Comparison of ENCODE assay signal across 9 cellular contexts in the genomic region with DNA sequence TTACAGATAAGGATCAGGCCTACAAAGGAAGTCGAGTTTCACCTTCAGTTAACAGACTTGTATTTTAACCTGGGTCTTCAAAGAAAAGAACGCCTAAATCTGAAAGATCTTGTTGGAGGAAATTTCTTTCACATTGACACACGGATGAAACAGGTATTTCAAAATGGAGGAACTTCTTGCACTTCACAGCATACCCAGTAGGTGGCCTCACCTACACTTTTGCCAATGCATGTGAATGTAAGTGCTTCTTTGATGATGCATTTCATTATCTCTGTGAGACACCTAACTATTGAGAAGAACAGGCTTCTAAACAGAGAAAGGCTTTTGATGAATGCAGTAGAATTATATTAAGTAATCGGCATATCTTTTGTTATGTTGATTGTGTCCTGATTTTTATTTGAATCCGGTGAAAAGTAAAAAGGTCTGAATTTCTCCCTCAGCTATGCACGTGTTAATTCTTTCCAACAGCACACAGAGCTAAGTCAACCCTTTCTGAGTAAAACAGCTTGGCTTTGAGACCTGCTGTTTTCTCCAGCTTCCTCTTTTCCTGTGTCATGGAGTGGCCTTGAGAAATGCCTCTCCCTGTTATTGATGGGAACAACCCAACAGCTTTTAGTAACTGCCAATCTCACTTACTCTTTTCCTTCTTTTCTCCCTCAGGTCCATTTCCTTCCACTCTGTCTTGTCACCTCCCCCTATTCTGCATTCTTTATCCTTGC.
DNase-seq lines count a peak whose midpoint lies in the region; FAIRE-seq and TF ChIP-seq lines count a peak whose summit lies in the region.
"Had no signal": no experiment of that assay in that cellular context is flagged by ENCODE, and none has a peak within 500 bp of the region (broad histone marks: within the 10 kb centered on the region; RNA-seq: fewer than 3 reads in every experiment).

No MANE protein-coding gene starts in this region.

- H4K91ac ChIP-seq in H9 (ENCODE audit: insufficient read length, low read depth, low read length): no peak overlapping the region

- H3K4me1 ChIP-seq in A673 (ENCODE audit: insufficient read depth, low read length, poor library complexity, severe bottlenecking): peaks cover 6% of the 10 kb centered on the region
- H3K4me1 ChIP-seq in H9 (ENCODE audit: insufficient read depth, low read length): peaks cover 8% of the 10 kb centered on the region; the same call in 1 of the 2 replicates
- H3K4me1 ChIP-seq: SJSA1 had no signal

- H3K27ac ChIP-seq in A673 (ENCODE audit: low read depth, low read length, poor library complexity, severe bottlenecking): no peak overlapping the region
- peak overlapping the region; percentile 48 for H3K27ac ChIP-seq in H9 (ENCODE audit: insufficient read length, low read depth, low read length)
- no peak overlapping the region for H3K27ac ChIP-seq in WERI-Rb-1
- H3K27ac ChIP-seq: SJSA1 had no signal

- peak overlapping the region in 1 of 2 experiments; percentile 27; a peak in 3 of 5 replicates for H3K4me3 Mint-ChIP-seq in H9

- no peaks in the 10 kb centered on the region for H4K20me1 ChIP-seq in H9 (ENCODE audit: control insufficient read depth, insufficient read depth, insufficient read length)

- no peak overlapping the region for H3K18ac ChIP-seq in H9 (ENCODE audit: insufficient read length, low read depth, low read length)

- H3K23me2 ChIP-seq in H9 (ENCODE audit: insufficient read length, low read depth, low read length, poor library complexity, severe bottlenecking): no peaks in the 10 kb centered on the region

- H3K14ac ChIP-seq in H9 (ENCODE audit: insufficient read depth, low read length): no peak overlapping the region

- H2BK20ac ChIP-seq in H9 (ENCODE audit: low read depth, low read length, poor library complexity, severe bottlenecking): no peak overlapping the region

- H2AFZ ChIP-seq in H9 (ENCODE audit: low read length): peak overlapping the region; percentile 70

- no peak overlapping the region for H3K56ac ChIP-seq in H9 (ENCODE audit: insufficient read length, low read depth, low read length)

- peak overlapping the region; percentile 10 to 92 (median 65); a peak in 6 of 7 replicates for H3K27ac Mint-ChIP-seq in H9

- no CpG with 5 or more reads among the region's 6 CpGs for WGBS in H9 (ENCODE audit: extremely low coverage, insufficient read length, low lambda C conversion rate)

- H3K4me3 ChIP-seq in A673 (ENCODE audit: low read depth, low read length, poor library complexity, severe bottlenecking) (no peak overlapping the region), WERI-Rb-1 (ENCODE audit: low read depth, low read length) (no peak overlapping the region)
- H3K4me3 ChIP-seq in Jurkat, Clone E6-1 (ENCODE audit: low read length): no peak overlapping the region
- H3K4me3 ChIP-seq: SJSA1 had no signal

- no peak overlapping the region for H4K5ac ChIP-seq in H9 (ENCODE audit: insufficient read length, low read depth, low read length)

- POLR2A ChIA-PET in A673 (lab: Charles Lee; ENCODE audit: low non-redundant PET): no interaction called here
- POLR2A ChIA-PET in GM10248 (lab: Yijun Ruan, JAX): no interaction called here

- H2BK5ac ChIP-seq in H9 (ENCODE audit: insufficient read length, low read length): no peak overlapping the region

- H2BK12ac ChIP-seq in H9 (ENCODE audit: insufficient read length, low read depth, low read length): no peak overlapping the region

- H3K9me3 ChIP-seq in A673 (ENCODE audit: low read depth, low read length, poor library complexity, severe bottlenecking) (no peaks in the 10 kb centered on the region), H9 (ENCODE audit: control insufficient read depth, low read depth, low read length) (no peaks in the 10 kb centered on the region), WERI-Rb-1 (ENCODE audit: severe bottlenecking) (peaks cover 6% of the 10 kb centered on the region)
- H3K9me3 ChIP-seq: SJSA1 had no signal

- H3K36me3 Mint-ChIP-seq in H9 (ENCODE audit: insufficient read depth in 1 of 3, low read depth in 3 of 3): peaks cover 0 to 10% (median 6%) of the 10 kb centered on the region in 3 experiments; a peak in 4 of 7 replicates

- H3K23ac ChIP-seq in H9 (ENCODE audit: insufficient read length, low read depth, low read length): no peak overlapping the region

- no peak overlapping the region for H3K4me2 ChIP-seq in H9 (ENCODE audit: insufficient read depth, insufficient read length, low read length)

- FAIRE-seq in frontal cortex (lab: Jason Lieb, UNC): no peak

- peak; percentile 83 for TF ChIP-seq CTCF in A673 (conservative IDR thresholded peaks at IDR 0.05; ENCODE audit: low read depth, low read length)
- peak; percentile 65 for TF ChIP-seq CTCF in GM10248 (IDR thresholded peaks at IDR 0.05; ENCODE audit: control extremely low read depth, extremely low read depth, low read depth, missing control alignments)
- peak; percentile 80 for TF ChIP-seq CTCF in H9 (conservative IDR thresholded peaks at IDR 0.05)
- TF ChIP-seq CTCF in WERI-Rb-1 (IDR thresholded peaks at IDR 0.05; ENCODE audit: low read depth, low read length): peak; percentile 76

- H3K4ac ChIP-seq in H9 (ENCODE audit: low read depth, low read length): no peak overlapping the region

- no peak overlapping the region for H3T11ph ChIP-seq in H9 (ENCODE audit: low read length)

- H3K36me3 ChIP-seq in A673 (ENCODE audit: insufficient read depth, low read length, poor library complexity, severe bottlenecking) (no peaks in the 10 kb centered on the region), WERI-Rb-1 (no peaks in the 10 kb centered on the region)
- H3K36me3 ChIP-seq: SJSA1 had no signal

- no peaks in the 10 kb centered on the region for H3K27me3 ChIP-seq in A673 (replicated peaks; ENCODE audit: insufficient read depth, low read depth, low read length, poor library complexity)
- H3K27me3 ChIP-seq in H9 (ENCODE audit: insufficient read depth, low read length): no peaks in the 10 kb centered on the region
- no peaks in the 10 kb centered on the region for H3K27me3 ChIP-seq in WERI-Rb-1 (ENCODE audit: insufficient read depth, low read depth, severe bottlenecking)
- H3K27me3 ChIP-seq: SJSA1 had no signal

- intact Hi-C loops in A673 (cut with micrococcal nuclease; ENCODE audit: unreplicated experiment): no loop called here

- no TSS peak for BruUV-seq in A673 (replicated peaks; lab: Mats Ljungman, UMichigan)

- no peak overlapping the region for H2AK5ac ChIP-seq in H9 (ENCODE audit: insufficient read length, low read length)

- DNase-seq in A673 (ENCODE audit: low spot score) (peak; percentile 69), GM10248 (ENCODE audit: extremely low spot score) (peak; percentile 13), H9 (peak; percentile 71), WERI-Rb-1 (peak; percentile 57), iPS-NIHi11 (ENCODE audit: low spot score) (peak; percentile 41), frontal cortex (ENCODE audit: low spot score in 2 of 2) (no peak), cerebellar nuclear complex (lab: John Stamatoyannopoulos, UW) (no peak)
- DNase-seq in Jurkat, Clone E6-1 (ENCODE audit: low read depth, low spot score): peak; percentile 68

- H3K9me3 Mint-ChIP-seq in H9: peaks cover 4 to 9% of the 10 kb centered on the region in 2 experiments; a peak in 3 of 5 replicates

- no peaks in the 10 kb centered on the region for H3K79me1 ChIP-seq in H9 (ENCODE audit: insufficient read depth, low read depth, low read length, poor library complexity, severe bottlenecking)

- no peaks in the 10 kb centered on the region for H3K79me2 ChIP-seq in H9 (ENCODE audit: insufficient read depth, low read length)

- no peak overlapping the region for H2BK120ac ChIP-seq in H9 (ENCODE audit: low read depth, low read length, poor library complexity, severe bottlenecking)

- no peaks in the 10 kb centered on the region for H3K27me3 Mint-ChIP-seq in H9 (ENCODE audit: low read depth)

- H4K8ac ChIP-seq in H9 (replicated peaks; ENCODE audit: insufficient read length, low read depth, low read length): no peak overlapping the region

- H3K9ac ChIP-seq in H9 (ENCODE audit: extremely low read depth, insufficient read length, low read length): no peak overlapping the region

- no peak overlapping the region for H2BK15ac ChIP-seq in H9 (ENCODE audit: low read depth, low read length)

- H3K4me1 Mint-ChIP-seq in H9: peaks cover 34 to 41% of the 10 kb centered on the region in 2 experiments

- CTCF ChIA-PET in A673 (lab: Charles Lee) (interaction anchor here (0.9 kb wide), 1 partner anchor 1145 kb away, joined by 3 read pairs; no protein-coding TSS in a partner anchor), GM10248 (lab: Yijun Ruan, JAX) (interaction anchor here (0.9 to 1.6 kb wide), 7 partner anchors 10 to 32 kb away, joined by 3 to 10 read pairs (median 3); no protein-coding TSS in a partner anchor)

Comparison
In these comparisons a context has a peak if more than half of its experiments do, and no peak if none do; other contexts are left out.
1. DNase-seq: peak in A673 (single experiment), GM10248 (single experiment), H9 (single experiment), Jurkat, Clone E6-1 (single experiment), WERI-Rb-1 (single experiment) and iPS-NIHi11 (single experiment); none in frontal cortex (0 of 2) and cerebellar nuclear complex (0 of 2).
2. Peak in every context shown above with its lines, with median percentiles within 50 percentile points of each other: CTCF ChIP-seq.